Comparison of ENCODE assay signal across 1 cellular context in the genomic region with DNA sequence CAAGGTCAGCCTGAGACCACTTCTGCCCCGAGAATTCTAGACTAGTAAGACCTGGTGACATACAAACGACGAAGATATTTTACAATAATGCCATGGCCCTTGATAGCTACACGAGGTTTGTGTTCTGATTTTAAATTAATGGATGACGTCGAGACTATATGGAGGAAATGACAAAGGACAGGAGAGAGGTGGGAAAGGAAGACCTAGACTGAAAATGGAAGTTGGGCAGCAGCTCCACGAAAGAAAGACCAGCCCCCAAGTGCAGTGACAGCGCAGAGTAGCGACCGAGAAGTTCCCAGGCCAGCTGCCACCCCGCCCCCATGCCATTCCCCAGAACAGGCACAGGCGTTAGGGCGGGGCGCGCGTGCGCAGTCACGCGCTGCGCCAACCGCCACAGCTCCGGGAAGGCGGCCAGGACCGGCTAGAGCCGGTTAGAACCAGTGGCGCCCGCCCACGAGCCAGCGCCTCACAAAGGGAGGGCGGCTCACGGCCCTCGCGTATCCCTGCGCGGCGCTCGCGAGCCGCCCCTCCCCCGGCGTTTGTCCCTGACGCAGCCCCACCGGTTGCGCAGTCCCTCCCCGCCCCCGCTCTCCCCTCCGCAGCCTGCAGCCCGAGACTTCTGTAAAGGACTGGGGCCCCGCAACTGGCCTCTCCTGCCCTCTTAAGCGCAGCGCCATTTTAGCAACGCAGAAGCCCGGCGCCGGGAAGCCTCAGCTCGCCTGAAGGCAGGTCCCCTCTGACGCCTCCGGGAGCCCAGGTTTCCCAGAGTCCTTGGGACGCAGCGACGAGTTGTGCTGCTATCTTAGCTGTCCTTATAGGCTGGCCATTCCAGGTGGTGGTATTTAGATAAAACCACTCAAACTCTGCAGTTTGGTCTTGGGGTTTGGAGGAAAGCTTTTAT.
A peak's percentile ranks its signal among the peaks of the same experiment; 100 is the strongest.
TF ChIP-seq lines count a peak whose summit lies in the region.

No MANE protein-coding gene starts in this region.

TF ChIP-seq in K562, 482 proteins besides CTCF, POLR2A, EP300 and RAD21 (continued from another document and continues in another):
- TF ChIP-seq GABPA (tag; conservative IDR thresholded peaks at IDR 0.05; ENCODE audit: low read depth) (no peak), BRD4 (IDR thresholded peaks at IDR 0.05) (peak; percentile 69), PPARD (CRISPR knock-in tag; IDR thresholded peaks at IDR 0.05) (no peak), SNRNP70 (optimal IDR thresholded peaks at IDR 0.05; ENCODE audit: low read depth, low read length) (no peak), ZNF12 (CRISPR knock-in tag; IDR thresholded peaks at IDR 0.05) (0 out of 2 replicates have a peak, but pooled peaks have one; percentile 27), ZFPM2 (CRISPR knock-in tag; IDR thresholded peaks at IDR 0.05) (0 out of 2 replicates have a peak, but pooled peaks have one; percentile 17), NBN (IDR thresholded peaks at IDR 0.05; ENCODE audit: low read depth) (peak; percentile 48; the same call in 1 of the 2 replicates), THRAP3 (IDR thresholded peaks at IDR 0.05; ENCODE audit: borderline replicate concordance) (no peak), TRIM24 (IDR thresholded peaks at IDR 0.05) (peak; percentile 9 to 97; a peak in 2 of 4 replicates), WHSC1 (IDR thresholded peaks at IDR 0.05; ENCODE audit: low read length) (no peak), SPI1 (IDR thresholded peaks at IDR 0.05; ENCODE audit: borderline replicate concordance, low read depth, low read length) (no peak), ESRRA (IDR thresholded peaks at IDR 0.05; ENCODE audit: borderline replicate concordance, low read depth) (peak; percentile 77; the same call in 1 of the 2 replicates), ZNF174 (CRISPR knock-in tag; IDR thresholded peaks at IDR 0.05) (no peak), TEAD4 (IDR thresholded peaks at IDR 0.05; ENCODE audit: low read length) (peak; percentile 48), TEAD4 (CRISPR knock-in tag; IDR thresholded peaks at IDR 0.05; ENCODE audit: borderline replicate concordance) (no peak), BMI1 (IDR thresholded peaks at IDR 0.05; ENCODE audit: low read length) (no peak), ZNF354B (CRISPR knock-in tag; IDR thresholded peaks at IDR 0.05) (0 out of 2 replicates have a peak, but pooled peaks have one; percentile 9), HCFC1 (IDR thresholded peaks at IDR 0.05; ENCODE audit: low read depth, low read length) (no peak; the same call in 1 of the 2 replicates), HMGN3 (IDR thresholded peaks at IDR 0.05; ENCODE audit: borderline replicate concordance, extremely low read depth, insufficient read length, low read depth, low read length) (peak; percentile 100), TAF7 (tag; IDR thresholded peaks at IDR 0.05) (peak; percentile 65), ZNF586 (CRISPR knock-in tag; conservative IDR thresholded peaks at IDR 0.05) (no peak), GTF2E2 (tag; IDR thresholded peaks at IDR 0.05) (no peak), ZNF778 (CRISPR knock-in tag; IDR thresholded peaks at IDR 0.05) (no peak), ZFP1 (CRISPR knock-in tag; IDR thresholded peaks at IDR 0.05) (no peak), ZNF830 (CRISPR knock-in tag; IDR thresholded peaks at IDR 0.05) (no peak), KDM1A (IDR thresholded peaks at IDR 0.05) (peak in 1 of 2 experiments; percentile 90; a peak in 2 of 4 replicates), CEBPG (CRISPR knock-in tag; IDR thresholded peaks at IDR 0.05) (peak; percentile 78), CEBPG (tag; conservative IDR thresholded peaks at IDR 0.05 in 1 of 2, IDR thresholded peaks at IDR 0.05 in 1 of 2) (peak; percentile 86 to 87), ZBTB8A (IDR thresholded peaks at IDR 0.05; ENCODE audit: partially characterized antibody) (no peak), SRSF9 (IDR thresholded peaks at IDR 0.05; ENCODE audit: borderline replicate concordance, low read depth, low read length) (no peak), HDAC3 (IDR thresholded peaks at IDR 0.05; ENCODE audit: borderline replicate concordance, partially characterized antibody) (peak; percentile 27), GATAD2A (IDR thresholded peaks at IDR 0.05) (no peak), TBP (optimal IDR thresholded peaks at IDR 0.05; ENCODE audit: low read depth, low read length) (no peak), ZNF224 (CRISPR knock-in tag; IDR thresholded peaks at IDR 0.05) (no peak), ZNF274 (IDR thresholded peaks at IDR 0.05; ENCODE audit: borderline replicate concordance, low read depth, low read length) (peak; percentile 50; the same call in 1 of the 2 replicates), DMBX1 (CRISPR knock-in tag; IDR thresholded peaks at IDR 0.05; ENCODE audit: borderline replicate concordance) (no peak), CHD2 (IDR thresholded peaks at IDR 0.05; ENCODE audit: low read depth, low read length) (peak; percentile 91)
- TF ChIP-seq, protein P1, sequence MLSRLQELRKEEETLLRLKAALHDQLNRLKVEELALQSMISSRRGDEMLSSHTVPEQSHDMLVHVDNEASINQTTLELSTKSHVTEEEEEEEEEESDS (CRISPR knock-in tag; IDR thresholded peaks at IDR 0.05): no peak
- TF ChIP-seq, protein P2, sequence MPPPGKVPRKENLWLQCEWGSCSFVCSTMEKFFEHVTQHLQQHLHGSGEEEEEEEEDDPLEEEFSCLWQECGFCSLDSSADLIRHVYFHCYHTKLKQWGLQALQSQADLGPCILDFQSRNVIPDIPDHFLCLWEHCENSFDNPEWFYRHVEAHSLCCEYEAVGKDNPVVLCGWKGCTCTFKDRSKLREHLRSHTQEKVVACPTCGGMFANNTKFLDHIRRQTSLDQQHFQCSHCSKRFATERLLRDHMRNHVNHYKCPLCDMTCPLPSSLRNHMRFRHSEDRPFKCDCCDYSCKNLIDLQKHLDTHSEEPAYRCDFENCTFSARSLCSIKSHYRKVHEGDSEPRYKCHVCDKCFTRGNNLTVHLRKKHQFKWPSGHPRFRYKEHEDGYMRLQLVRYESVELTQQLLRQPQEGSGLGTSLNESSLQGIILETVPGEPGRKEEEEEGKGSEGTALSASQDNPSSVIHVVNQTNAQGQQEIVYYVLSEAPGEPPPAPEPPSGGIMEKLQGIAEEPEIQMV (tag; conservative IDR thresholded peaks at IDR 0.05; ENCODE audit: low read depth): no peak
- TF ChIP-seq, protein P3, sequence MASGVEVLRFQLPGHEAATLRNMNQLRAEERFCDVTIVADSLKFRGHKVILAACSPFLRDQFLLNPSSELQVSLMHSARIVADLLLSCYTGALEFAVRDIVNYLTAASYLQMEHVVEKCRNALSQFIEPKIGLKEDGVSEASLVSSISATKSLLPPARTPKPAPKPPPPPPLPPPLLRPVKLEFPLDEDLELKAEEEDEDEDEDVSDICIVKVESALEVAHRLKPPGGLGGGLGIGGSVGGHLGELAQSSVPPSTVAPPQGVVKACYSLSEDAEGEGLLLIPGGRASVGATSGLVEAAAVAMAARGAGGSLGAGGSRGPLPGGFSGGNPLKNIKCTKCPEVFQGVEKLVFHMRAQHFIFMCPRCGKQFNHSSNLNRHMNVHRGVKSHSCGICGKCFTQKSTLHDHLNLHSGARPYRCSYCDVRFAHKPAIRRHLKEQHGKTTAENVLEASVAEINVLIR (CRISPR knock-in tag; IDR thresholded peaks at IDR 0.05): peak; percentile 43; the same call in 1 of the 2 replicates
- TF ChIP-seq, protein P4, sequence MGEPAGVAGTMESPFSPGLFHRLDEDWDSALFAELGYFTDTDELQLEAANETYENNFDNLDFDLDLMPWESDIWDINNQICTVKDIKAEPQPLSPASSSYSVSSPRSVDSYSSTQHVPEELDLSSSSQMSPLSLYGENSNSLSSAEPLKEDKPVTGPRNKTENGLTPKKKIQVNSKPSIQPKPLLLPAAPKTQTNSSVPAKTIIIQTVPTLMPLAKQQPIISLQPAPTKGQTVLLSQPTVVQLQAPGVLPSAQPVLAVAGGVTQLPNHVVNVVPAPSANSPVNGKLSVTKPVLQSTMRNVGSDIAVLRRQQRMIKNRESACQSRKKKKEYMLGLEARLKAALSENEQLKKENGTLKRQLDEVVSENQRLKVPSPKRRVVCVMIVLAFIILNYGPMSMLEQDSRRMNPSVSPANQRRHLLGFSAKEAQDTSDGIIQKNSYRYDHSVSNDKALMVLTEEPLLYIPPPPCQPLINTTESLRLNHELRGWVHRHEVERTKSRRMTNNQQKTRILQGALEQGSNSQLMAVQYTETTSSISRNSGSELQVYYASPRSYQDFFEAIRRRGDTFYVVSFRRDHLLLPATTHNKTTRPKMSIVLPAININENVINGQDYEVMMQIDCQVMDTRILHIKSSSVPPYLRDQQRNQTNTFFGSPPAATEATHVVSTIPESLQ (CRISPR knock-in tag; IDR thresholded peaks at IDR 0.05): peak; percentile 84; the same call in 1 of the 2 replicates
- TF ChIP-seq, protein P5, sequence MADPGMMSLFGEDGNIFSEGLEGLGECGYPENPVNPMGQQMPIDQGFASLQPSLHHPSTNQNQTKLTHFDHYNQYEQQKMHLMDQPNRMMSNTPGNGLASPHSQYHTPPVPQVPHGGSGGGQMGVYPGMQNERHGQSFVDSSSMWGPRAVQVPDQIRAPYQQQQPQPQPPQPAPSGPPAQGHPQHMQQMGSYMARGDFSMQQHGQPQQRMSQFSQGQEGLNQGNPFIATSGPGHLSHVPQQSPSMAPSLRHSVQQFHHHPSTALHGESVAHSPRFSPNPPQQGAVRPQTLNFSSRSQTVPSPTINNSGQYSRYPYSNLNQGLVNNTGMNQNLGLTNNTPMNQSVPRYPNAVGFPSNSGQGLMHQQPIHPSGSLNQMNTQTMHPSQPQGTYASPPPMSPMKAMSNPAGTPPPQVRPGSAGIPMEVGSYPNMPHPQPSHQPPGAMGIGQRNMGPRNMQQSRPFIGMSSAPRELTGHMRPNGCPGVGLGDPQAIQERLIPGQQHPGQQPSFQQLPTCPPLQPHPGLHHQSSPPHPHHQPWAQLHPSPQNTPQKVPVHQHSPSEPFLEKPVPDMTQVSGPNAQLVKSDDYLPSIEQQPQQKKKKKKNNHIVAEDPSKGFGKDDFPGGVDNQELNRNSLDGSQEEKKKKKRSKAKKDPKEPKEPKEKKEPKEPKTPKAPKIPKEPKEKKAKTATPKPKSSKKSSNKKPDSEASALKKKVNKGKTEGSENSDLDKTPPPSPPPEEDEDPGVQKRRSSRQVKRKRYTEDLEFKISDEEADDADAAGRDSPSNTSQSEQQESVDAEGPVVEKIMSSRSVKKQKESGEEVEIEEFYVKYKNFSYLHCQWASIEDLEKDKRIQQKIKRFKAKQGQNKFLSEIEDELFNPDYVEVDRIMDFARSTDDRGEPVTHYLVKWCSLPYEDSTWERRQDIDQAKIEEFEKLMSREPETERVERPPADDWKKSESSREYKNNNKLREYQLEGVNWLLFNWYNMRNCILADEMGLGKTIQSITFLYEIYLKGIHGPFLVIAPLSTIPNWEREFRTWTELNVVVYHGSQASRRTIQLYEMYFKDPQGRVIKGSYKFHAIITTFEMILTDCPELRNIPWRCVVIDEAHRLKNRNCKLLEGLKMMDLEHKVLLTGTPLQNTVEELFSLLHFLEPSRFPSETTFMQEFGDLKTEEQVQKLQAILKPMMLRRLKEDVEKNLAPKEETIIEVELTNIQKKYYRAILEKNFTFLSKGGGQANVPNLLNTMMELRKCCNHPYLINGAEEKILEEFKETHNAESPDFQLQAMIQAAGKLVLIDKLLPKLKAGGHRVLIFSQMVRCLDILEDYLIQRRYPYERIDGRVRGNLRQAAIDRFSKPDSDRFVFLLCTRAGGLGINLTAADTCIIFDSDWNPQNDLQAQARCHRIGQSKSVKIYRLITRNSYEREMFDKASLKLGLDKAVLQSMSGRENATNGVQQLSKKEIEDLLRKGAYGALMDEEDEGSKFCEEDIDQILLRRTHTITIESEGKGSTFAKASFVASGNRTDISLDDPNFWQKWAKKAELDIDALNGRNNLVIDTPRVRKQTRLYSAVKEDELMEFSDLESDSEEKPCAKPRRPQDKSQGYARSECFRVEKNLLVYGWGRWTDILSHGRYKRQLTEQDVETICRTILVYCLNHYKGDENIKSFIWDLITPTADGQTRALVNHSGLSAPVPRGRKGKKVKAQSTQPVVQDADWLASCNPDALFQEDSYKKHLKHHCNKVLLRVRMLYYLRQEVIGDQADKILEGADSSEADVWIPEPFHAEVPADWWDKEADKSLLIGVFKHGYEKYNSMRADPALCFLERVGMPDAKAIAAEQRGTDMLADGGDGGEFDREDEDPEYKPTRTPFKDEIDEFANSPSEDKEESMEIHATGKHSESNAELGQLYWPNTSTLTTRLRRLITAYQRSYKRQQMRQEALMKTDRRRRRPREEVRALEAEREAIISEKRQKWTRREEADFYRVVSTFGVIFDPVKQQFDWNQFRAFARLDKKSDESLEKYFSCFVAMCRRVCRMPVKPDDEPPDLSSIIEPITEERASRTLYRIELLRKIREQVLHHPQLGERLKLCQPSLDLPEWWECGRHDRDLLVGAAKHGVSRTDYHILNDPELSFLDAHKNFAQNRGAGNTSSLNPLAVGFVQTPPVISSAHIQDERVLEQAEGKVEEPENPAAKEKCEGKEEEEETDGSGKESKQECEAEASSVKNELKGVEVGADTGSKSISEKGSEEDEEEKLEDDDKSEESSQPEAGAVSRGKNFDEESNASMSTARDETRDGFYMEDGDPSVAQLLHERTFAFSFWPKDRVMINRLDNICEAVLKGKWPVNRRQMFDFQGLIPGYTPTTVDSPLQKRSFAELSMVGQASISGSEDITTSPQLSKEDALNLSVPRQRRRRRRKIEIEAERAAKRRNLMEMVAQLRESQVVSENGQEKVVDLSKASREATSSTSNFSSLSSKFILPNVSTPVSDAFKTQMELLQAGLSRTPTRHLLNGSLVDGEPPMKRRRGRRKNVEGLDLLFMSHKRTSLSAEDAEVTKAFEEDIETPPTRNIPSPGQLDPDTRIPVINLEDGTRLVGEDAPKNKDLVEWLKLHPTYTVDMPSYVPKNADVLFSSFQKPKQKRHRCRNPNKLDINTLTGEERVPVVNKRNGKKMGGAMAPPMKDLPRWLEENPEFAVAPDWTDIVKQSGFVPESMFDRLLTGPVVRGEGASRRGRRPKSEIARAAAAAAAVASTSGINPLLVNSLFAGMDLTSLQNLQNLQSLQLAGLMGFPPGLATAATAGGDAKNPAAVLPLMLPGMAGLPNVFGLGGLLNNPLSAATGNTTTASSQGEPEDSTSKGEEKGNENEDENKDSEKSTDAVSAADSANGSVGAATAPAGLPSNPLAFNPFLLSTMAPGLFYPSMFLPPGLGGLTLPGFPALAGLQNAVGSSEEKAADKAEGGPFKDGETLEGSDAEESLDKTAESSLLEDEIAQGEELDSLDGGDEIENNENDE (IDR thresholded peaks at IDR 0.05; ENCODE audit: low read depth, low read length): no peak
- TF ChIP-seq, protein P6, sequence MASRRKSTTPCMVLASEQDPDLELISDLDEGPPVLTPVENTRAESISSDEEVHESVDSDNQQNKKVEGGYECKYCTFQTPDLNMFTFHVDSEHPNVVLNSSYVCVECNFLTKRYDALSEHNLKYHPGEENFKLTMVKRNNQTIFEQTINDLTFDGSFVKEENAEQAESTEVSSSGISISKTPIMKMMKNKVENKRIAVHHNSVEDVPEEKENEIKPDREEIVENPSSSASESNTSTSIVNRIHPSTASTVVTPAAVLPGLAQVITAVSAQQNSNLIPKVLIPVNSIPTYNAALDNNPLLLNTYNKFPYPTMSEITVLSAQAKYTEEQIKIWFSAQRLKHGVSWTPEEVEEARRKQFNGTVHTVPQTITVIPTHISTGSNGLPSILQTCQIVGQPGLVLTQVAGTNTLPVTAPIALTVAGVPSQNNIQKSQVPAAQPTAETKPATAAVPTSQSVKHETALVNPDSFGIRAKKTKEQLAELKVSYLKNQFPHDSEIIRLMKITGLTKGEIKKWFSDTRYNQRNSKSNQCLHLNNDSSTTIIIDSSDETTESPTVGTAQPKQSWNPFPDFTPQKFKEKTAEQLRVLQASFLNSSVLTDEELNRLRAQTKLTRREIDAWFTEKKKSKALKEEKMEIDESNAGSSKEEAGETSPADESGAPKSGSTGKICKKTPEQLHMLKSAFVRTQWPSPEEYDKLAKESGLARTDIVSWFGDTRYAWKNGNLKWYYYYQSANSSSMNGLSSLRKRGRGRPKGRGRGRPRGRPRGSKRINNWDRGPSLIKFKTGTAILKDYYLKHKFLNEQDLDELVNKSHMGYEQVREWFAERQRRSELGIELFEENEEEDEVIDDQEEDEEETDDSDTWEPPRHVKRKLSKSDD (conservative IDR thresholded peaks at IDR 0.05; ENCODE audit: low read length): 0 out of 2 replicates have a peak, but pooled peaks have one; percentile 29
